In the genomic region with DNA sequence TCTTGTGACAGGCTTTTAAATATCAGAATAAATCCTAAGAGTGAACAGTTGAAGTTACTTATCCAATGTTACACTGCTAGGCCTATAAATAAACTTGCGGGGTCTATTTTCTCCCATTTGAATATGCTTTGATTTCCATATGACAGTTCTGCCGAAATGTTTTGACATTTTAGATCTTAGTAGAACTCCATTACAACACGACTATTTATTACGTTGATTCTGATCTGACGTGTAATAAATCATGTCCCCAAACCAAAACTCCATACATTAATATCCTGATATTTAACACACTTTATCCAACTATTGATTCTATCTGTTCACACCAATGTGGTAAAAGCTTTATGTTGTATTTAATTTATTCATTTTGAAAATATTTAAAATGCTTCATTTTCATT, we compare ENCODE assay signal across 8 cellular contexts. TPM values are rescaled to one million over a fixed set of nuclear protein-coding genes. Genes with fewer than 3 reads are reported as not detected.
DNase-seq lines count a peak whose midpoint lies in the region; TF ChIP-seq lines count a peak whose summit lies in the region.

No MANE protein-coding gene starts in this region.

- H2AFZ ChIP-seq in PC-9 = peak overlapping the region; percentile 77

- peak overlapping the region; percentile 87 for H3K4me2 ChIP-seq in PC-9

- no peaks in the 10 kb centered on the region for H3K36me3 Mint-ChIP-seq in progenitor cell of endocrine pancreas (ENCODE audit: insufficient read depth)

- CTCF ChIA-PET in PC-9 (lab: Charles Lee) = interaction anchor here (0.5 to 1.0 kb wide), 4 partner anchors 11 to 259 kb away, joined by 3 to 4 read pairs (median 3); no protein-coding TSS in a partner anchor

- intact Hi-C loops in PC-9 (cut with micrococcal nuclease; ENCODE audit: unreplicated experiment) = loop anchor here (1.0 to 10.0 kb wide), 4 partner anchors 24 to 906 kb away; no protein-coding TSS in a partner anchor

- H3K27me3 ChIP-seq in PC-9 (ENCODE audit: insufficient read depth, low read depth) = no peaks in the 10 kb centered on the region

- BruUV-seq in PC-9 (replicated peaks; lab: Mats Ljungman, UMichigan) = no TSS peak

- peak overlapping the region; percentile 96 for H3K27ac Mint-ChIP-seq in progenitor cell of endocrine pancreas

- H3K4me1 Mint-ChIP-seq in progenitor cell of endocrine pancreas (ENCODE audit: low read depth) = peaks cover 4% of the 10 kb centered on the region

- no peaks in the 10 kb centered on the region for H4K20me1 ChIP-seq in PC-9 (ENCODE audit: insufficient read depth)

- H3K4me3 ChIP-seq in PC-9 = peak overlapping the region; percentile 63

- no peaks in the 10 kb centered on the region for H3K27me3 Mint-ChIP-seq in progenitor cell of endocrine pancreas

- H3K9me3 ChIP-seq in ES-I3 (ENCODE audit: control insufficient read depth, insufficient read depth, low read length) = no peaks in the 10 kb centered on the region
- no peaks in the 10 kb centered on the region for H3K9me3 ChIP-seq in PC-9 (ENCODE audit: insufficient read depth, low read depth)

- H3K9me2 ChIP-seq in PC-9 (ENCODE audit: insufficient read depth) = no peaks in the 10 kb centered on the region

- peaks cover 22% of the 10 kb centered on the region; the same call in 1 of the 2 replicates for H3K79me2 ChIP-seq in PC-9 (ENCODE audit: low read depth)

- H3K4me1 ChIP-seq in ES-I3 (ENCODE audit: insufficient read depth, low read length) = peaks cover 4% of the 10 kb centered on the region; the same call in 1 of the 2 replicates
- peaks cover 30% of the 10 kb centered on the region for H3K4me1 ChIP-seq in PC-9 (replicated peaks; ENCODE audit: insufficient read depth)

- peaks cover 10% of the 10 kb centered on the region for H3F3A ChIP-seq in PC-9 (ENCODE audit: insufficient read depth, low read depth)

- H3K27ac ChIP-seq in PC-9 (peak overlapping the region; percentile 72), epithelial cell of prostate (peak overlapping the region; percentile 88)

- H3K36me3 ChIP-seq in ES-I3 (ENCODE audit: insufficient read depth, low read length) (no peaks in the 10 kb centered on the region), PC-9 (ENCODE audit: low read depth) (no peaks in the 10 kb centered on the region)

- TF ChIP-seq CTCF in PC-9 (conservative IDR thresholded peaks at IDR 0.05) (no peak), progenitor cell of endocrine pancreas (IDR thresholded peaks at IDR 0.05; ENCODE audit: unreplicated experiment) (no peak)

- H3K4me3 Mint-ChIP-seq in progenitor cell of endocrine pancreas (ENCODE audit: low read depth) = peak overlapping the region; percentile 80

- H3K9ac ChIP-seq in ES-I3 (ENCODE audit: low read depth, low read length) = peak overlapping the region; percentile 90; the same call in 1 of the 2 replicates

- H3K9me3 Mint-ChIP-seq in progenitor cell of endocrine pancreas (ENCODE audit: low read depth) = no peaks in the 10 kb centered on the region

- POLR2A ChIA-PET in PC-9 (lab: Charles Lee; ENCODE audit: unreplicated experiment) = interaction anchor here (0.6 to 1.0 kb wide), 12 partner anchors 9 to 636 kb away, joined by 3 to 16 read pairs (median 4); a partner anchor contains a TSS

- DNase-seq in PC-9 = no peak
- no peak for DNase-seq in epithelial cell of prostate (ENCODE audit: low read depth, low spot score)
- DNase-seq in progenitor cell of endocrine pancreas (ENCODE audit: low spot score, unreplicated experiment) = no peak
- no peak for DNase-seq in activated effector memory CD4-positive, alpha-beta T cell treated with anti-CD3 and anti-CD28 coated beads, Interleukin-2, amount 50 U/mL, for 16 hours
- no peak for DNase-seq in superior temporal gyrus (ENCODE audit: extremely low spot score)
- DNase-seq in cerebellar nuclear complex (lab: John Stamatoyannopoulos, UW) = no peak
- no peak for DNase-seq in NCI-H1105 treated with DMSO at 0.1 percent for 48 hours (lab: John Stamatoyannopoulos, UW)

RNA-seq across cellular contexts. Expression of a gene that starts 16.1 kb away (rescaled TPM):
- total RNA-seq in PC-9 (2021) (49.7 and 67.6 TPM in 2 replicates), progenitor cell of endocrine pancreas (86.1 and 86.8 TPM in 2 replicates)

RNA-seq across cellular contexts. Expression of a gene that starts 24.2 kb away (rescaled TPM):
- 46.8 and 65.3 TPM in 2 replicates for total RNA-seq in PC-9 (2021)
- total RNA-seq in progenitor cell of endocrine pancreas = 49.8 and 49.9 TPM in 2 replicates
